24 cellular contexts compared by ENCODE assay signal in the genomic region with DNA sequence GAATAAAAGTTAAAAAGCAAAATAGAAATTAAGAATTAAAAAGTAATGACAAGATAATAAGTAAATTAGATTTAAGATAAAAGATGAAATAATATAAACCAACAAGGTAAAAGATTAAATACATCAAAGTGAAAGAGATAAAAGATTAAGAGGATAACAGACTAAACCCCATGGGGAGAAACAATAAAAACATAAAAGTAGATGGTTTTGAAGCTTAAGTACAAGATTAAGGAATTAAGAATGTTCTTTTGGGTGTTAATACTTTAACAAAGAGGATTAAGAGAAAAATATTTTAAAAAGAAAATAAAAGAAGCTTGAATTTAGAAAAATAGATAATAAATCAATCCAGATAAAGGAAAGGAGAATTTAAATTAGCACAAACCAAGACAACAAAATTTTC.
DNase-seq lines count a peak whose midpoint lies in the region; ATAC-seq, FAIRE-seq and TF ChIP-seq lines count a peak whose summit lies in the region.
"Had no signal": no experiment of that assay in that cellular context is flagged by ENCODE, and none has a peak within 500 bp of the region (broad histone marks: within the 10 kb centered on the region; RNA-seq: fewer than 3 reads in every experiment).

No MANE protein-coding gene starts in this region.

- H3K9me3 ChIP-seq in pancreas: no peaks in the 10 kb centered on the region
- H3K9me3 ChIP-seq: A549, BE2C had no signal

- H3K27me3 ChIP-seq in pancreas: peaks cover 0 to 9% (median 0%) of the 10 kb centered on the region in 4 donors
- H3K27me3 ChIP-seq: BE2C; BLaER1 treated with 17β-estradiol and CSF1 and Interleukin-3, amounts not matched to agents 10 nM and 100 nM had no signal

- FAIRE-seq in A204.1 (lab: Jason Lieb, UNC): peak; percentile 89
- peak; percentile 45 for FAIRE-seq in RCC 7860 (lab: Jason Lieb, UNC)
- FAIRE-seq in pancreas (lab: Jason Lieb, UNC): peak; percentile 83
- no peak for FAIRE-seq in HTR-8/SVneo (lab: Jason Lieb, UNC)
- FAIRE-seq: A549, G401.6, GM12892, H1 had no signal

- ATAC-seq in pancreas: no peak
- ATAC-seq: A549, HCT116 had no signal

- intact Hi-C loops in pancreas (cut with DNase I): no loop called here

- H3K36me3 ChIP-seq in pancreas: no peaks in the 10 kb centered on the region
- H3K36me3 ChIP-seq: BE2C; BLaER1 treated with 17β-estradiol and CSF1 and Interleukin-3, amounts not matched to agents 10 nM and 100 nM had no signal

- DNase-seq in NCI-H82 (lab: John Stamatoyannopoulos, UW) (peak; percentile 9), RCC 7860 (ENCODE audit: low spot score) (no peak), pancreas (no peak), HTR-8/SVneo (ENCODE audit: insufficient read length, low spot score) (no peak), NCI-H510A treated with DMSO at 0.1 percent for 48 hours (lab: John Stamatoyannopoulos, UW) (no peak), cerebellum (ENCODE audit: low spot score) (no peak)
- DNase-seq in activated CD8-positive, alpha-beta memory T cell treated with anti-CD3 and anti-CD28 coated beads for 24 hours: no peak
- DNase-seq: ACHN; AML-193; BE2C; CD4-positive, alpha-beta T cell; CD8-positive, alpha-beta memory T cell; DMS53; DMS79 treated with DMSO at 0.1 percent for 48 hours; GM23248; H9 had no signal

- no peak overlapping the region for H3K27ac ChIP-seq in pancreas
- H3K27ac ChIP-seq: 22Rv1; A549; BLaER1 treated with 17β-estradiol and CSF1 and Interleukin-3, amounts not matched to agents 10 nM and 100 nM; GM23248 had no signal

- H3K4me3 ChIP-seq in pancreas: no peak overlapping the region
- H3K4me3 ChIP-seq: A549; BLaER1 treated with 17β-estradiol and CSF1 and Interleukin-3, amounts not matched to agents 10 nM and 100 nM; GM23248 had no signal

- TF ChIP-seq CTCF in pancreas (IDR thresholded peaks at IDR 0.05): no peak

- no peaks in the 10 kb centered on the region for H3K4me1 ChIP-seq in pancreas
- H3K4me1 ChIP-seq: A549, BE2C had no signal
